20 cellular contexts compared by ENCODE assay signal in the genomic region with DNA sequence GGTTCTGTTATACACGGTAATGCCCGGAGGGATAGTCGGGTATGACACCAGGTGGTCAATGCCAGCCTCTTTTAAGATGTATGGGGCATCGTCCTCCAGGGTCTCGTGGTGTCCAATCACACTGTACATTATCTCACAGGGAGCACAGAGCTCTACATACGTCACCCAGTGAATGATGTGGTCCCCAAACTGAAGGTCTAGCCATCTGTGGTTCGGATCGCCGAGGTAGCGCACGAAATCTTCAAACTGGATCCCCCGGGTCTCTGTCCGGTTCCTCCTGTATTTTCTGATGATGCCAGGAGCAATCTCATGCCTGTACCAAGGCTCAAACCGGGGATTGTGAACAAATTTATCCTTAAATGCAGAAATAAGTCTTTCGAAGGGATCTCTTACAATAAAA. TPM values are rescaled to one million over a fixed set of nuclear protein-coding genes. Genes with fewer than 3 reads are reported as not detected.
DNase-seq lines count a peak whose midpoint lies in the region; ATAC-seq and TF ChIP-seq lines count a peak whose summit lies in the region.
"Had no signal": no experiment of that assay in that cellular context is flagged by ENCODE, and none has a peak within 500 bp of the region (broad histone marks: within the 10 kb centered on the region; RNA-seq: fewer than 3 reads in every experiment).

No MANE protein-coding gene starts in this region.

- 87% methylated on average over 15 of the region's 15 CpGs for WGBS in mammary epithelial cell (ENCODE audit: low coverage, missing lambda C conversion rate)

- no peaks in the 10 kb centered on the region for H3K4me1 ChIP-seq in mammary epithelial cell (ENCODE audit: insufficient read depth, low read length)

- H3K79me2 ChIP-seq in mammary epithelial cell (ENCODE audit: insufficient read depth, low read length), result no peaks in the 10 kb centered on the region

- H3K4me2 ChIP-seq in mammary epithelial cell (ENCODE audit: insufficient read depth, low read depth, low read length), result no peak overlapping the region
- H3K4me2 ChIP-seq: PC-9 had no signal

- dilution Hi-C loops in mammary epithelial cell (cut with HindIII; ENCODE audit: low sequenced_read_pairs), result no loop called here

- intact Hi-C loops in activated B cell treated with CpG ODN at 0.5 μM for 24 hours (cut with micrococcal nuclease) (loop anchor here (10.0 kb wide), 3 partner anchors 279 to 1231 kb away; a partner anchor contains a TSS), mammary epithelial cell (cut with micrococcal nuclease) (no loop called here)

- no peaks in the 10 kb centered on the region for H4K20me1 ChIP-seq in mammary epithelial cell (ENCODE audit: insufficient read depth, low read length)

- no peaks in the 10 kb centered on the region for H3K9me3 Mint-ChIP-seq in activated B cell treated with CpG ODN at 0.5 μM for 24 hours
- H3K9me3 Mint-ChIP-seq in nephron progenitor cell, result no peaks in the 10 kb centered on the region
- H3K9me3 Mint-ChIP-seq: CD8-positive, alpha-beta T cell had no signal

- no peak overlapping the region for H3K4me3 Mint-ChIP-seq in activated B cell treated with CpG ODN at 0.5 μM for 24 hours
- no peak overlapping the region for H3K4me3 Mint-ChIP-seq in nephron progenitor cell
- H3K4me3 Mint-ChIP-seq: CD8-positive, alpha-beta T cell had no signal

- no peak for TF ChIP-seq CTCF in activated B cell treated with CpG ODN at 0.5 μM for 24 hours (IDR thresholded peaks at IDR 0.05)
- no peak for TF ChIP-seq CTCF in nephron progenitor cell (IDR thresholded peaks at IDR 0.05)
- no peak for TF ChIP-seq CTCF in mammary epithelial cell (conservative IDR thresholded peaks at IDR 0.05 in 1 of 2, IDR thresholded peaks at IDR 0.05 in 1 of 2; ENCODE audit: extremely low read depth in 1 of 2, insufficient read depth in 1 of 2, low read depth in 1 of 2, low read length in 2 of 2)

- CTCF ChIA-PET in activated B cell treated with CpG ODN at 0.5 μM for 24 hours (lab: Charles Lee) (no interaction called here), mammary epithelial cell (lab: Charles Lee; ENCODE audit: low non-redundant PET) (no interaction called here)

- ATAC-seq in activated B cell treated with CpG ODN at 0.5 μM for 24 hours (ENCODE audit: low read depth), result no peak
- ATAC-seq in GM21528 (IDR thresholded peaks at IDR 0.05; ENCODE audit: low FRiP score, unreplicated experiment), result no peak
- ATAC-seq: CD8-positive, alpha-beta T cell had no signal

- H3K4me3 ChIP-seq in mammary epithelial cell (replicated peaks in 1 of 3; ENCODE audit: insufficient read depth in 1 of 3, low read depth in 2 of 3, low read length in 3 of 3), result no peak overlapping the region
- H3K4me3 ChIP-seq: GM12878, MG63, PC-9, SK-N-MC had no signal

- POLR2A ChIA-PET in activated B cell treated with CpG ODN at 0.5 μM for 24 hours (lab: Charles Lee), result interaction anchor here (2.9 to 4.2 kb wide), 2 partner anchors 146 to 169 kb away, joined by 22 to 24 read pairs; a partner anchor contains a TSS

- no TSS peak for BruUV-seq in mammary epithelial cell (replicated peaks; lab: Mats Ljungman, UMichigan)

- peaks cover 43% of the 10 kb centered on the region for H3K4me1 Mint-ChIP-seq in activated B cell treated with CpG ODN at 0.5 μM for 24 hours
- peaks cover 24% of the 10 kb centered on the region for H3K4me1 Mint-ChIP-seq in nephron progenitor cell

- H3K36me3 ChIP-seq in mammary epithelial cell (ENCODE audit: insufficient read depth, low read length), result no peaks in the 10 kb centered on the region
- H3K36me3 ChIP-seq: MG63 had no signal

- H3K27ac Mint-ChIP-seq in activated B cell treated with CpG ODN at 0.5 μM for 24 hours (peak overlapping the region; percentile 97), nephron progenitor cell (peak overlapping the region; percentile 25)
- H3K27ac Mint-ChIP-seq: CD8-positive, alpha-beta T cell had no signal

- no peaks in the 10 kb centered on the region for H3K9me3 ChIP-seq in mammary epithelial cell (replicated peaks; ENCODE audit: insufficient read depth, low read length)
- H3K9me3 ChIP-seq: MG63 had no signal

- DNase-seq in activated CD8-positive, alpha-beta memory T cell treated with anti-CD3 and anti-CD28 coated beads, Interleukin-2, amount 50 U/mL, for 48 hours, result peak; percentile 20
- no peak for DNase-seq in activated CD8-positive, alpha-beta memory T cell treated with anti-CD3 and anti-CD28 coated beads for 24 hours
- DNase-seq in activated B cell treated with CpG ODN at 0.5 μM for 24 hours (no peak), nephron progenitor cell (no peak), NCI-H345 (lab: John Stamatoyannopoulos, UW) (no peak), mammary epithelial cell (no peak)
- DNase-seq: 8988T, DND-41, MG63, NCI-H1417, NCI-H187, NCI-H446 treated with DMSO at 0.1 percent for 48 hours, NCI-H526 treated with DMSO at 0.1 percent for 48 hours, PC-9, SHP77 treated with DMSO at 0.1 percent for 48 hours had no signal

- in situ Hi-C loops in mammary epithelial cell (cut with MboI; ENCODE audit: low sequenced_read_pairs in 2 of 2), result loop anchor here in 1 of 2 donors (25.0 kb wide), 1 partner anchor 831 kb away; no protein-coding TSS in a partner anchor

- no peak overlapping the region for H2AFZ ChIP-seq in mammary epithelial cell (ENCODE audit: low read depth, low read length)
- H2AFZ ChIP-seq: PC-9 had no signal

- H3K27ac ChIP-seq in mammary epithelial cell (ENCODE audit: insufficient read depth, low read depth, low read length), result no peak overlapping the region
- H3K27ac ChIP-seq: PC-9, RWPE1, SK-N-MC had no signal

- H3K27me3 ChIP-seq in mammary epithelial cell (ENCODE audit: insufficient read depth, low read length), result no peaks in the 10 kb centered on the region
- H3K27me3 ChIP-seq: MG63 had no signal

- no peak overlapping the region for H3K9ac ChIP-seq in mammary epithelial cell (ENCODE audit: insufficient read depth, low read length)

- H3K36me3 Mint-ChIP-seq in activated B cell treated with CpG ODN at 0.5 μM for 24 hours (ENCODE audit: low read depth) (peaks cover 31% of the 10 kb centered on the region), nephron progenitor cell (ENCODE audit: low read depth) (peaks cover 56% of the 10 kb centered on the region)

- H3K27me3 Mint-ChIP-seq in activated B cell treated with CpG ODN at 0.5 μM for 24 hours, result no peaks in the 10 kb centered on the region
- H3K27me3 Mint-ChIP-seq in nephron progenitor cell (ENCODE audit: low read depth, poor library complexity), result peaks cover 3% of the 10 kb centered on the region

RNA-seq across cellular contexts. Expression of a gene that starts 24.1 kb away (rescaled TPM):
- 19.8 and 21.0 TPM in 2 replicates for total RNA-seq in activated B cell treated with CpG ODN at 0.5 μM for 24 hours
- 1 to 10 TPM; 6.7 to 9.3 TPM for total RNA-seq in mammary epithelial cell
- polyA plus RNA-seq in mammary epithelial cell, result 6.9 TPM
- polyA minus RNA-seq in mammary epithelial cell, result 0.41 TPM
- total RNA-seq: PC-9 had no signal
